ENCODE assay signal across 13 cellular contexts in genomic region chr3:66494964-66495581, GRCh38. TPM values are rescaled to one million over a fixed set of nuclear protein-coding genes. Genes with fewer than 3 reads are reported as not detected.
DNase-seq lines count a peak whose midpoint lies in the region; ATAC-seq and TF ChIP-seq lines count a peak whose summit lies in the region.
"Had no signal": no experiment of that assay in that cellular context is flagged by ENCODE, and none has a peak within 500 bp of the region (broad histone marks: within the 10 kb centered on the region; RNA-seq: fewer than 3 reads in every experiment).

No MANE protein-coding gene starts in this region.

- POLR2A ChIA-PET in MCF 10A (lab: Yijun Ruan, JAX): no interaction called here

- CTCF ChIA-PET in MCF 10A (lab: Yijun Ruan, JAX): interaction anchor here (1.0 kb wide), 1 partner anchor 87 kb away, joined by 6 read pairs; no protein-coding TSS in a partner anchor

- H3K36me3 ChIP-seq in breast epithelium (no peaks in the 10 kb centered on the region), ascending aorta (no peaks in the 10 kb centered on the region), lower lobe of right lung (no peaks in the 10 kb centered on the region), transverse colon (no peaks in the 10 kb centered on the region), brain microvascular endothelial cell (replicated peaks) (no peaks in the 10 kb centered on the region)

- no peaks in the 10 kb centered on the region for H3K36me3 Mint-ChIP-seq in MCF 10A (ENCODE audit: insufficient read depth, unreplicated experiment)

- H3K9me3 ChIP-seq in breast epithelium: no peaks in the 10 kb centered on the region
- H3K9me3 ChIP-seq in ascending aorta: no peaks in the 10 kb centered on the region
- no peaks in the 10 kb centered on the region for H3K9me3 ChIP-seq in lower lobe of right lung
- H3K9me3 ChIP-seq in transverse colon: no peaks in the 10 kb centered on the region

- DNase-seq in breast epithelium (ENCODE audit: low spot score in 2 of 2): no peak
- no peak for DNase-seq in MCF 10A (ENCODE audit: unreplicated experiment)
- DNase-seq in ascending aorta (ENCODE audit: low spot score in 2 of 2): no peak
- no peak for DNase-seq in lower lobe of right lung
- no peak for DNase-seq in transverse colon
- DNase-seq in brain microvascular endothelial cell: no peak
- DNase-seq in NCI-H2196 treated with DMSO at 0.1 percent for 48 hours (lab: John Stamatoyannopoulos, UW; ENCODE audit: unreplicated experiment): no peak
- DNase-seq: activated CD4-positive, CD25-positive, alpha-beta regulatory T cell; foreskin melanocyte; NCI-H2171; stimulated activated CD4-positive, alpha-beta T cell treated with anti-CD3 and anti-CD28 coated beads, Interleukin-2, amount 100 ng/mL, for 24 hours had no signal

- H3K27ac ChIP-seq in breast epithelium (peak overlapping the region; percentile 76 to 93), ascending aorta (peak overlapping the region; percentile 90 to 92), lower lobe of right lung (peak overlapping the region; percentile 19), transverse colon (peak overlapping the region; percentile 94 to 99 (median 96)), brain microvascular endothelial cell (no peak overlapping the region)
- H3K27ac ChIP-seq: RWPE1 had no signal

- in situ Hi-C loops in transverse colon (cut with MboI; ENCODE audit: low pct_ligation_motif_present in 1 of 4, low pct_unique_long_range_greater_than_20kb in 1 of 4, low sequenced_read_pairs in 3 of 4) (no loop called here), brain microvascular endothelial cell (cut with HindIII; ENCODE audit: low pct_ligation_motif_present, low sequenced_read_pairs) (no loop called here)

- no peak for TF ChIP-seq EP300 in transverse colon (IDR thresholded peaks at IDR 0.05; ENCODE audit: low read depth)

- peaks cover 0 to 28% of the 10 kb centered on the region in 2 donors for H3K4me1 ChIP-seq in breast epithelium
- H3K4me1 ChIP-seq in ascending aorta: peaks cover 7 to 71% of the 10 kb centered on the region in 2 donors
- H3K4me1 ChIP-seq in lower lobe of right lung: peaks cover 92% of the 10 kb centered on the region
- H3K4me1 ChIP-seq in transverse colon: peaks cover 54 to 95% (median 78%) of the 10 kb centered on the region in 4 donors

- H3K27me3 Mint-ChIP-seq in MCF 10A (ENCODE audit: insufficient read depth, unreplicated experiment): no peaks in the 10 kb centered on the region

- no peak overlapping the region for H3K27ac Mint-ChIP-seq in MCF 10A (ENCODE audit: low read depth, unreplicated experiment)

- intact Hi-C loops in breast epithelium (cut with DNase I; ENCODE audit: low total_unique reads): no loop called here
- intact Hi-C loops in MCF 10A (cut with micrococcal nuclease): no loop called here
- intact Hi-C loops in ascending aorta (cut with DNase I): no loop called here
- intact Hi-C loops in lower lobe of right lung (cut with DNase I): no loop called here
- intact Hi-C loops in transverse colon (cut with DNase I; ENCODE audit: low total_unique reads): loop anchor here (5.0 kb wide), 1 partner anchor 88 kb away; no protein-coding TSS in a partner anchor

- ATAC-seq in lower lobe of right lung (no peak), HG03378 (IDR thresholded peaks at IDR 0.05; ENCODE audit: unreplicated experiment) (no peak)

- TF ChIP-seq POLR2A in breast epithelium (IDR thresholded peaks at IDR 0.05): no peak
- no peak for TF ChIP-seq POLR2A in transverse colon (IDR thresholded peaks at IDR 0.05)

- H3K4me3 ChIP-seq in breast epithelium (peak overlapping the region in 1 of 3 donors; percentile 99), ascending aorta (peak overlapping the region in 1 of 2 donors; percentile 85), lower lobe of right lung (no peak overlapping the region), transverse colon (peak overlapping the region in 1 of 4 donors; percentile 9), brain microvascular endothelial cell (ENCODE audit: low read depth, low read length) (no peak overlapping the region)

- BruUV-seq in MCF 10A (replicated peaks; lab: Mats Ljungman, UMichigan): no TSS peak

- peaks cover 49% of the 10 kb centered on the region for H3K4me1 Mint-ChIP-seq in MCF 10A (ENCODE audit: insufficient read depth, unreplicated experiment)

- H3K4me3 Mint-ChIP-seq in MCF 10A (ENCODE audit: unreplicated experiment): no peak overlapping the region

- no peaks in the 10 kb centered on the region for H3K9me3 Mint-ChIP-seq in MCF 10A (ENCODE audit: unreplicated experiment)

- WGBS in transverse colon (ENCODE audit: low coverage in 1 of 2), 2 donors: 35 to 41% methylated on average over 4 to 7 of the region's 7 CpGs

- H3K27me3 ChIP-seq in breast epithelium (no peaks in the 10 kb centered on the region), ascending aorta (no peaks in the 10 kb centered on the region), lower lobe of right lung (ENCODE audit: low read depth) (no peaks in the 10 kb centered on the region), transverse colon (no peaks in the 10 kb centered on the region), brain microvascular endothelial cell (replicated peaks) (no peaks in the 10 kb centered on the region)

- TF ChIP-seq CTCF in breast epithelium (IDR thresholded peaks at IDR 0.05) (no peak), MCF 10A (IDR thresholded peaks at IDR 0.05; ENCODE audit: unreplicated experiment) (no peak), ascending aorta (IDR thresholded peaks at IDR 0.05) (no peak), lower lobe of right lung (IDR thresholded peaks at IDR 0.05) (no peak), transverse colon (IDR thresholded peaks at IDR 0.05) (no peak), brain microvascular endothelial cell (IDR thresholded peaks at IDR 0.05; ENCODE audit: low read depth, low read length, missing control alignments) (no peak)

RNA-seq across cellular contexts. Expression of gene LRIG1, which starts 5.7 kb away (rescaled TPM):
- 100 to 1,000 TPM in 2 of 3 donors, 10 to 100 TPM in 1; 66.1 to 227 (median 131) TPM for total RNA-seq in breast epithelium
- 15.2 and 17.2 TPM in 2 replicates for total RNA-seq in MCF 10A (2022)
- total RNA-seq in ascending aorta: 62.3 TPM
- total RNA-seq in lower lobe of right lung: 54.2 TPM
- total RNA-seq in transverse colon: 10 to 100 TPM; 67.2 to 87.6 (median 79.3) TPM
